In the genomic region with DNA sequence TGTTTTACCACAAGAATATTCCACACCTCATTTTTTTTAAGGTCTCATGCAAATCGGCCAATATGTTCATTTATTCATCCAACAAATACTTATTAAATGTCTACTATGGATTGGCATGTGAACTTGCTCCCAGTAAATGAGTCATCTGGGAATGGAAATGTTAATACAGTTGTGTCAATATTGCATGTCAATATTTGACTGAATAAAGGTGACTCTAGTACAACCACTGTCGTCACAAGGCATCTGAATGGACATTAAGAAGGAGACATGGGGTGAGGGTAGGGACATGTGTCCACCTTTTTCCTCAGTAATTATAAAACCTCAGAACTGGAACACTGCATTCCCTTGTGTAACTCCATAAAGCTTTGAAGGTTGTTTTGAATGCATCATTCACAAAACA, we compare ENCODE assay signal across 19 cellular contexts.
"Had no signal": no experiment of that assay in that cellular context is flagged by ENCODE, and none has a peak within 500 bp of the region (broad histone marks: within the 10 kb centered on the region; RNA-seq: fewer than 3 reads in every experiment).

No MANE protein-coding gene starts in this region.

- H3K27ac ChIP-seq: ascending aorta, esophagus squamous epithelium, sigmoid colon, transverse colon, VCaP had no signal

- H3K9me3 ChIP-seq: ascending aorta, esophagus squamous epithelium, sigmoid colon, transverse colon had no signal

- H3K4me1 ChIP-seq: ascending aorta, esophagus squamous epithelium, sigmoid colon, transverse colon had no signal

- H3K4me3 ChIP-seq: ascending aorta, esophagus squamous epithelium, sigmoid colon, transverse colon had no signal

- H3K27ac Mint-ChIP-seq: activated CD4-positive, alpha-beta T cell treated with anti-CD3 and anti-CD28 coated beads for 36 hours; activated CD8-positive, alpha-beta T cell treated with anti-CD3 and anti-CD28 coated beads for 36 hours; activated naive CD8-positive, alpha-beta T cell treated with anti-CD3 and anti-CD28 coated beads, Interleukin-2, amount 50 U/mL, for 24 hours; natural killer cell treated with Interleukin-12 subunit alpha and Interleukin-12 subunit beta and Interleukin-15 and Interleukin-18, amount 100 ng/mL, for 72 hours; stimulated activated naive B cell treated with anti-CD40 and anti-IgM and Interleukin-4, amounts not matched to agents 10 μg/mL and 1 μg/mL and 100 μg/mL, for 72 hours had no signal

- ATAC-seq: activated CD4-positive, alpha-beta T cell treated with anti-CD3 and anti-CD28 coated beads for 36 hours; activated CD8-positive, alpha-beta T cell treated with anti-CD3 and anti-CD28 coated beads for 36 hours; activated naive CD8-positive, alpha-beta T cell treated with anti-CD3 and anti-CD28 coated beads, Interleukin-2, amount 50 U/mL, for 24 hours; left colon; natural killer cell treated with Interleukin-12 subunit alpha and Interleukin-12 subunit beta and Interleukin-15 and Interleukin-18, amount 100 ng/mL, for 72 hours; stimulated activated naive B cell treated with anti-CD40 and anti-IgM and Interleukin-4, amounts not matched to agents 10 μg/mL and 1 μg/mL and 100 μg/mL, for 72 hours had no signal

- H3K36me3 Mint-ChIP-seq: natural killer cell treated with Interleukin-12 subunit alpha and Interleukin-12 subunit beta and Interleukin-15 and Interleukin-18, amount 100 ng/mL, for 72 hours; stimulated activated naive B cell treated with anti-CD40 and anti-IgM and Interleukin-4, amounts not matched to agents 10 μg/mL and 1 μg/mL and 100 μg/mL, for 72 hours had no signal

- H3K4me3 Mint-ChIP-seq: activated CD4-positive, alpha-beta T cell treated with anti-CD3 and anti-CD28 coated beads for 36 hours; activated CD8-positive, alpha-beta T cell treated with anti-CD3 and anti-CD28 coated beads for 36 hours; activated naive CD8-positive, alpha-beta T cell treated with anti-CD3 and anti-CD28 coated beads, Interleukin-2, amount 50 U/mL, for 24 hours; natural killer cell treated with Interleukin-12 subunit alpha and Interleukin-12 subunit beta and Interleukin-15 and Interleukin-18, amount 100 ng/mL, for 72 hours; stimulated activated naive B cell treated with anti-CD40 and anti-IgM and Interleukin-4, amounts not matched to agents 10 μg/mL and 1 μg/mL and 100 μg/mL, for 72 hours had no signal

- DNase-seq: activated CD4-positive, alpha-beta T cell treated with anti-CD3 and anti-CD28 coated beads for 36 hours; activated CD8-positive, alpha-beta memory T cell treated with anti-CD3 and anti-CD28 coated beads, Interleukin-2, amount 50 U/mL, for 4 hours; activated CD8-positive, alpha-beta T cell treated with anti-CD3 and anti-CD28 coated beads for 36 hours; activated naive CD4-positive, alpha-beta T cell treated with Interleukin-2 at 50 U/mL for 16 hours; activated naive CD8-positive, alpha-beta T cell treated with anti-CD3 and anti-CD28 coated beads, Interleukin-2, amount 50 U/mL, for 24 hours; esophagus squamous epithelium; foreskin fibroblast; glutamatergic neuron; left colon; nucleus accumbens; sigmoid colon; stimulated activated CD4-positive, alpha-beta T cell treated with anti-CD3 and anti-CD28 coated beads, Interleukin-2, amount 100 ng/mL, for 24 hours; stimulated activated naive B cell treated with anti-CD40 and anti-IgM and Interleukin-4, amounts not matched to agents 10 μg/mL and 1 μg/mL and 100 μg/mL, for 72 hours; substantia nigra; T-helper 9 cell; transverse colon had no signal

- H3K4me1 Mint-ChIP-seq: activated CD4-positive, alpha-beta T cell treated with anti-CD3 and anti-CD28 coated beads for 36 hours; activated naive CD8-positive, alpha-beta T cell treated with anti-CD3 and anti-CD28 coated beads, Interleukin-2, amount 50 U/mL, for 24 hours; stimulated activated naive B cell treated with anti-CD40 and anti-IgM and Interleukin-4, amounts not matched to agents 10 μg/mL and 1 μg/mL and 100 μg/mL, for 72 hours had no signal

- H3K9me3 Mint-ChIP-seq: activated naive CD8-positive, alpha-beta T cell treated with anti-CD3 and anti-CD28 coated beads, Interleukin-2, amount 50 U/mL, for 24 hours had no signal

- H3K27me3 ChIP-seq: ascending aorta, esophagus squamous epithelium, sigmoid colon, transverse colon had no signal

- H3K36me3 ChIP-seq: ascending aorta, esophagus squamous epithelium, sigmoid colon, transverse colon had no signal

- H3K27me3 Mint-ChIP-seq: activated CD4-positive, alpha-beta T cell treated with anti-CD3 and anti-CD28 coated beads for 36 hours; activated CD8-positive, alpha-beta T cell treated with anti-CD3 and anti-CD28 coated beads for 36 hours; activated naive CD8-positive, alpha-beta T cell treated with anti-CD3 and anti-CD28 coated beads, Interleukin-2, amount 50 U/mL, for 24 hours; natural killer cell treated with Interleukin-12 subunit alpha and Interleukin-12 subunit beta and Interleukin-15 and Interleukin-18, amount 100 ng/mL, for 72 hours; stimulated activated naive B cell treated with anti-CD40 and anti-IgM and Interleukin-4, amounts not matched to agents 10 μg/mL and 1 μg/mL and 100 μg/mL, for 72 hours had no signal
